ENCODE assay signal across 2 cellular contexts in the genomic region with DNA sequence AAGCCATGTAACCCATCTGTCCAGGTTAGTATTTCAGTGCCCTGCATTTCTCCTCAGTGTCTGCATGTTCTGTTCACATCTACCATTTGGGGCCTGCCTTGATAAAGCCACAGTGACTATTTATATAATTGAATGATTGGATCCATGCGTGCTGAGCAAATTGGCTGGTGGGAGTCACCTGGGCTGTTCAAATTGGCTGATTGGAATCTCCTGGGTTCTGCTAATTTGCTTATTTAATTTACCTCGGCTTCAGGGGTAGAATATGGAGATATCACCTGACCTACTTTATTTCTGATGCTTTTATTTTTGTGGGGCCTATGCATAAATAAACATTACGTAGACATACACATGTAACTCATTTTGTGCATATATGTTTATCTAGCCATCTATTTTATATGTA.
TF ChIP-seq lines count a peak whose summit lies in the region.

No MANE protein-coding gene starts in this region.

TF ChIP-seq in SK-N-SH, 30 proteins besides CTCF, POLR2A, EP300 and RAD21:
- TF ChIP-seq, protein P1, sequence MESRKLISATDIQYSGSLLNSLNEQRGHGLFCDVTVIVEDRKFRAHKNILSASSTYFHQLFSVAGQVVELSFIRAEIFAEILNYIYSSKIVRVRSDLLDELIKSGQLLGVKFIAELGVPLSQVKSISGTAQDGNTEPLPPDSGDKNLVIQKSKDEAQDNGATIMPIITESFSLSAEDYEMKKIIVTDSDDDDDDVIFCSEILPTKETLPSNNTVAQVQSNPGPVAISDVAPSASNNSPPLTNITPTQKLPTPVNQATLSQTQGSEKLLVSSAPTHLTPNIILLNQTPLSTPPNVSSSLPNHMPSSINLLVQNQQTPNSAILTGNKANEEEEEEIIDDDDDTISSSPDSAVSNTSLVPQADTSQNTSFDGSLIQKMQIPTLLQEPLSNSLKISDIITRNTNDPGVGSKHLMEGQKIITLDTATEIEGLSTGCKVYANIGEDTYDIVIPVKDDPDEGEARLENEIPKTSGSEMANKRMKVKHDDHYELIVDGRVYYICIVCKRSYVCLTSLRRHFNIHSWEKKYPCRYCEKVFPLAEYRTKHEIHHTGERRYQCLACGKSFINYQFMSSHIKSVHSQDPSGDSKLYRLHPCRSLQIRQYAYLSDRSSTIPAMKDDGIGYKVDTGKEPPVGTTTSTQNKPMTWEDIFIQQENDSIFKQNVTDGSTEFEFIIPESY (IDR thresholded peaks at IDR 0.05; ENCODE audit: borderline replicate concordance, low read depth): no peak
- TF ChIP-seq MEF2A (IDR thresholded peaks at IDR 0.05; ENCODE audit: borderline replicate concordance, low read depth) (no peak), GATA2 (CRISPR knock-in tag; IDR thresholded peaks at IDR 0.05) (peak; percentile 91), CHD2 (IDR thresholded peaks at IDR 0.05; ENCODE audit: low read length, partially characterized antibody) (peak; percentile 67), RCOR1 (IDR thresholded peaks at IDR 0.05; ENCODE audit: low read length) (peak; percentile 62; the same call in 1 of the 2 replicates), TAF1 (IDR thresholded peaks at IDR 0.05; ENCODE audit: borderline replicate concordance, low read depth, low read length) (no peak), POLR2AphosphoS5 (IDR thresholded peaks at IDR 0.05; ENCODE audit: low read depth, low read length) (no peak), ELF1 (IDR thresholded peaks at IDR 0.05) (no peak), MXI1 (IDR thresholded peaks at IDR 0.05; ENCODE audit: low read depth, low read length) (no peak), NRF1 (IDR thresholded peaks at IDR 0.05; ENCODE audit: low read depth, low read length) (no peak), FOXJ3 (CRISPR knock-in tag; IDR thresholded peaks at IDR 0.05) (peak; percentile 71), TEAD4 (IDR thresholded peaks at IDR 0.05; ENCODE audit: borderline replicate concordance, insufficient read depth) (no peak), SIN3A (IDR thresholded peaks at IDR 0.05; ENCODE audit: borderline replicate concordance, low read depth, low read length) (no peak)
- TF ChIP-seq, protein P2, sequence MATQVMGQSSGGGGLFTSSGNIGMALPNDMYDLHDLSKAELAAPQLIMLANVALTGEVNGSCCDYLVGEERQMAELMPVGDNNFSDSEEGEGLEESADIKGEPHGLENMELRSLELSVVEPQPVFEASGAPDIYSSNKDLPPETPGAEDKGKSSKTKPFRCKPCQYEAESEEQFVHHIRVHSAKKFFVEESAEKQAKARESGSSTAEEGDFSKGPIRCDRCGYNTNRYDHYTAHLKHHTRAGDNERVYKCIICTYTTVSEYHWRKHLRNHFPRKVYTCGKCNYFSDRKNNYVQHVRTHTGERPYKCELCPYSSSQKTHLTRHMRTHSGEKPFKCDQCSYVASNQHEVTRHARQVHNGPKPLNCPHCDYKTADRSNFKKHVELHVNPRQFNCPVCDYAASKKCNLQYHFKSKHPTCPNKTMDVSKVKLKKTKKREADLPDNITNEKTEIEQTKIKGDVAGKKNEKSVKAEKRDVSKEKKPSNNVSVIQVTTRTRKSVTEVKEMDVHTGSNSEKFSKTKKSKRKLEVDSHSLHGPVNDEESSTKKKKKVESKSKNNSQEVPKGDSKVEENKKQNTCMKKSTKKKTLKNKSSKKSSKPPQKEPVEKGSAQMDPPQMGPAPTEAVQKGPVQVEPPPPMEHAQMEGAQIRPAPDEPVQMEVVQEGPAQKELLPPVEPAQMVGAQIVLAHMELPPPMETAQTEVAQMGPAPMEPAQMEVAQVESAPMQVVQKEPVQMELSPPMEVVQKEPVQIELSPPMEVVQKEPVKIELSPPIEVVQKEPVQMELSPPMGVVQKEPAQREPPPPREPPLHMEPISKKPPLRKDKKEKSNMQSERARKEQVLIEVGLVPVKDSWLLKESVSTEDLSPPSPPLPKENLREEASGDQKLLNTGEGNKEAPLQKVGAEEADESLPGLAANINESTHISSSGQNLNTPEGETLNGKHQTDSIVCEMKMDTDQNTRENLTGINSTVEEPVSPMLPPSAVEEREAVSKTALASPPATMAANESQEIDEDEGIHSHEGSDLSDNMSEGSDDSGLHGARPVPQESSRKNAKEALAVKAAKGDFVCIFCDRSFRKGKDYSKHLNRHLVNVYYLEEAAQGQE (IDR thresholded peaks at IDR 0.05; ENCODE audit: low read depth, low read length): no peak
- TF ChIP-seq, protein P3, sequence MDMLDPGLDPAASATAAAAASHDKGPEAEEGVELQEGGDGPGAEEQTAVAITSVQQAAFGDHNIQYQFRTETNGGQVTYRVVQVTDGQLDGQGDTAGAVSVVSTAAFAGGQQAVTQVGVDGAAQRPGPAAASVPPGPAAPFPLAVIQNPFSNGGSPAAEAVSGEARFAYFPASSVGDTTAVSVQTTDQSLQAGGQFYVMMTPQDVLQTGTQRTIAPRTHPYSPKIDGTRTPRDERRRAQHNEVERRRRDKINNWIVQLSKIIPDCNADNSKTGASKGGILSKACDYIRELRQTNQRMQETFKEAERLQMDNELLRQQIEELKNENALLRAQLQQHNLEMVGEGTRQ (IDR thresholded peaks at IDR 0.05; ENCODE audit: borderline replicate concordance, low read depth, low read length): no peak

TF ChIP-seq in GM23338, 12 proteins besides CTCF, POLR2A, EP300 and RAD21 (continued from another document):
- TF ChIP-seq, protein P4, sequence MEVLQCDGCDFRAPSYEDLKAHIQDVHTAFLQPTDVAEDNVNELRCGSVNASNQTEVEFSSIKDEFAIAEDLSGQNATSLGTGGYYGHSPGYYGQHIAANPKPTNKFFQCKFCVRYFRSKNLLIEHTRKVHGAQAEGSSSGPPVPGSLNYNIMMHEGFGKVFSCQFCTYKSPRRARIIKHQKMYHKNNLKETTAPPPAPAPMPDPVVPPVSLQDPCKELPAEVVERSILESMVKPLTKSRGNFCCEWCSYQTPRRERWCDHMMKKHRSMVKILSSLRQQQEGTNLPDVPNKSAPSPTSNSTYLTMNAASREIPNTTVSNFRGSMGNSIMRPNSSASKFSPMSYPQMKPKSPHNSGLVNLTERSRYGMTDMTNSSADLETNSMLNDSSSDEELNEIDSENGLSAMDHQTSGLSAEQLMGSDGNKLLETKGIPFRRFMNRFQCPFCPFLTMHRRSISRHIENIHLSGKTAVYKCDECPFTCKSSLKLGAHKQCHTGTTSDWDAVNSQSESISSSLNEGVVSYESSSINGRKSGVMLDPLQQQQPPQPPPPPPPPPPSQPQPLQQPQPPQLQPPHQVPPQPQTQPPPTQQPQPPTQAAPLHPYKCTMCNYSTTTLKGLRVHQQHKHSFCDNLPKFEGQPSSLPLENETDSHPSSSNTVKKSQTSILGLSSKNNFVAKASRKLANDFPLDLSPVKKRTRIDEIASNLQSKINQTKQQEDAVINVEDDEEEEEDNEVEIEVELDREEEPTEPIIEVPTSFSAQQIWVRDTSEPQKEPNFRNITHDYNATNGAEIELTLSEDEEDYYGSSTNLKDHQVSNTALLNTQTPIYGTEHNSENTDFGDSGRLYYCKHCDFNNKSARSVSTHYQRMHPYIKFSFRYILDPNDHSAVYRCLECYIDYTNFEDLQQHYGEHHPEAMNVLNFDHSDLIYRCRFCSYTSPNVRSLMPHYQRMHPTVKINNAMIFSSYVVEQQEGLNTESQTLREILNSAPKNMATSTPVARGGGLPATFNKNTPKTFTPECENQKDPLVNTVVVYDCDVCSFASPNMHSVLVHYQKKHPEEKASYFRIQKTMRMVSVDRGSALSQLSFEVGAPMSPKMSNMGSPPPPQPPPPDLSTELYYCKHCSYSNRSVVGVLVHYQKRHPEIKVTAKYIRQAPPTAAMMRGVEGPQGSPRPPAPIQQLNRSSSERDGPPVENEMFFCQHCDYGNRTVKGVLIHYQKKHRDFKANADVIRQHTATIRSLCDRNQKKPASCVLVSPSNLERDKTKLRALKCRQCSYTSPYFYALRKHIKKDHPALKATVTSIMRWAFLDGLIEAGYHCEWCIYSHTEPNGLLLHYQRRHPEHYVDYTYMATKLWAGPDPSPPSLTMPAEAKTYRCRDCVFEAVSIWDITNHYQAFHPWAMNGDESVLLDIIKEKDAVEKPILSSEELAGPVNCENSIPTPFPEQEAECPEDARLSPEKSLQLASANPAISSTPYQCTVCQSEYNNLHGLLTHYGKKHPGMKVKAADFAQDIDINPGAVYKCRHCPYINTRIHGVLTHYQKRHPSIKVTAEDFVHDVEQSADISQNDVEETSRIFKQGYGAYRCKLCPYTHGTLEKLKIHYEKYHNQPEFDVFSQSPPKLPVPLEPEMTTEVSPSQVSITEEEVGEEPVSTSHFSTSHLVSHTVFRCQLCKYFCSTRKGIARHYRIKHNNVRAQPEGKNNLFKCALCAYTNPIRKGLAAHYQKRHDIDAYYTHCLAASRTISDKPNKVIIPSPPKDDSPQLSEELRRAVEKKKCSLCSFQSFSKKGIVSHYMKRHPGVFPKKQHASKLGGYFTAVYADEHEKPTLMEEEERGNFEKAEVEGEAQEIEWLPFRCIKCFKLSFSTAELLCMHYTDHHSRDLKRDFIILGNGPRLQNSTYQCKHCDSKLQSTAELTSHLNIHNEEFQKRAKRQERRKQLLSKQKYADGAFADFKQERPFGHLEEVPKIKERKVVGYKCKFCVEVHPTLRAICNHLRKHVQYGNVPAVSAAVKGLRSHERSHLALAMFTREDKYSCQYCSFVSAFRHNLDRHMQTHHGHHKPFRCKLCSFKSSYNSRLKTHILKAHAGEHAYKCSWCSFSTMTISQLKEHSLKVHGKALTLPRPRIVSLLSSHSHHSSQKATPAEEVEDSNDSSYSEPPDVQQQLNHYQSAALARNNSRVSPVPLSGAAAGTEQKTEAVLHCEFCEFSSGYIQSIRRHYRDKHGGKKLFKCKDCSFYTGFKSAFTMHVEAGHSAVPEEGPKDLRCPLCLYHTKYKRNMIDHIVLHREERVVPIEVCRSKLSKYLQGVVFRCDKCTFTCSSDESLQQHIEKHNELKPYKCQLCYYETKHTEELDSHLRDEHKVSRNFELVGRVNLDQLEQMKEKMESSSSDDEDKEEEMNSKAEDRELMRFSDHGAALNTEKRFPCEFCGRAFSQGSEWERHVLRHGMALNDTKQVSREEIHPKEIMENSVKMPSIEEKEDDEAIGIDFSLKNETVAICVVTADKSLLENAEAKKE (CRISPR knock-in tag; IDR thresholded peaks at IDR 0.05): no peak
- TF ChIP-seq STAT1 (IDR thresholded peaks at IDR 0.05; ENCODE audit: unreplicated experiment): no peak
